In the genomic region with DNA sequence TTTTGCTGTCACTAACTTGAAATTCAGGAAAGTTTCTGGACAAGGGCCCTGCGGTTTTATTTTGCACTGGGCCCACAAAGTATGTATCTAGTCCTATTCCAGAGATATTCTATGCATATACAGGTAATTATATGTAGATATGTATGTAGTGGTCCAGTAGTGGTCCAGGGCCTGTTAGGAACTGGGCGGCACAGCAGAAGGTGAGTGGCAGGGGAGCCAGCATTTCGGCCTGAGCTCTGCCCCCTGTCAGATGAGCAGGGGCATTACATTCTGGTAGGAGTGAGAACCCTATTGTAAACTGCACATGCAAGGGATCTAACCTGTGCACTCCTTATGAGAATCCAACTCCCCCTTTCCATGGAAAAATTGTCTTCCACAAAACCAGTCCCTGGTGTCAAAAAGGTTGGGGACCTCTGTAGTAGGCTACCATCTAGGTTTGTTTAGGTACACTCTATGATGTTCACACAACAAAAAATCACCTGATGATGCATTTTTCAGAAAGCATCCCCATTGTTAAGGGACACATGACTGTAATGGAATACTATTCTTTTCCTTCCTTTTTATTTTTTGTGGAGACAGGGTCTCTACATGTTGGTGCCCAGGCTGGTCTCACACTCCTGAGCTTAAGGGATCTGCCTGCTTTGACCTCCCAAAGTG, we compare ENCODE assay signal across 8 cellular contexts. TPM values are rescaled to one million over a fixed set of nuclear protein-coding genes. Genes with fewer than 3 reads are reported as not detected.
DNase-seq lines count a peak whose midpoint lies in the region; ATAC-seq, FAIRE-seq and TF ChIP-seq lines count a peak whose summit lies in the region.

No MANE protein-coding gene starts in this region.

- H3K27me3 ChIP-seq in mammary epithelial cell (ENCODE audit: insufficient read depth, low read length) (no peaks in the 10 kb centered on the region), pancreas (no peaks in the 10 kb centered on the region)

- no peak overlapping the region for H2AFZ ChIP-seq in mammary epithelial cell (ENCODE audit: low read depth, low read length)

- BruUV-seq in mammary epithelial cell (replicated peaks; lab: Mats Ljungman, UMichigan) = no TSS peak

- DNase-seq in activated CD8-positive, alpha-beta memory T cell treated with anti-CD3 and anti-CD28 coated beads, Interleukin-2, amount 10 ng/mL, durations not matched to agents 7 days and 5 days = no peak
- no peak for DNase-seq in activated CD8-positive, alpha-beta memory T cell treated with anti-CD3 and anti-CD28 coated beads, Interleukin-2, amount 50 U/mL, for 4 hours
- peak; percentile 17 for DNase-seq in NCI-H1694 treated with DMSO at 0.1 percent for 48 hours (lab: John Stamatoyannopoulos, UW)
- peak; percentile 13 for DNase-seq in mammary epithelial cell
- DNase-seq in pancreas = peak in 1 of 6 donors; percentile 36
- no peak for DNase-seq in RCC 7860 (ENCODE audit: low spot score)
- no peak for DNase-seq in anterior cingulate cortex (lab: John Stamatoyannopoulos, UW)

- in situ Hi-C loops in mammary epithelial cell (cut with MboI; ENCODE audit: low sequenced_read_pairs in 2 of 2) = no loop called here

- TF ChIP-seq CTCF in mammary epithelial cell (conservative IDR thresholded peaks at IDR 0.05 in 1 of 2, IDR thresholded peaks at IDR 0.05 in 1 of 2; ENCODE audit: extremely low read depth in 1 of 2, insufficient read depth in 1 of 2, low read depth in 1 of 2, low read length in 2 of 2) (peak; percentile 41 to 52), pancreas (IDR thresholded peaks at IDR 0.05) (peak; percentile 10 to 27 (median 13))

- H3K9ac ChIP-seq in mammary epithelial cell (ENCODE audit: insufficient read depth, low read length) = no peak overlapping the region

- H3K4me1 ChIP-seq in mammary epithelial cell (ENCODE audit: insufficient read depth, low read length) = peaks cover 17% of the 10 kb centered on the region
- H3K4me1 ChIP-seq in pancreas = peaks cover 8 to 20% (median 14%) of the 10 kb centered on the region in 3 donors

- H3K27ac ChIP-seq in mammary epithelial cell (ENCODE audit: insufficient read depth, low read depth, low read length) = no peak overlapping the region
- no peak overlapping the region for H3K27ac ChIP-seq in pancreas

- no peaks in the 10 kb centered on the region for H3K27me3 Mint-ChIP-seq in activated CD8-positive, alpha-beta memory T cell treated with anti-CD3 and anti-CD28 coated beads, Interleukin-2, amount 10 ng/mL, durations not matched to agents 7 days and 5 days

- no peaks in the 10 kb centered on the region for H3K9me3 ChIP-seq in mammary epithelial cell (replicated peaks; ENCODE audit: insufficient read depth, low read length)
- H3K9me3 ChIP-seq in pancreas = no peaks in the 10 kb centered on the region

- no peaks in the 10 kb centered on the region for H3K9me3 Mint-ChIP-seq in activated CD8-positive, alpha-beta memory T cell treated with anti-CD3 and anti-CD28 coated beads, Interleukin-2, amount 10 ng/mL, durations not matched to agents 7 days and 5 days (ENCODE audit: low read depth)

- WGBS in mammary epithelial cell (ENCODE audit: low coverage, missing lambda C conversion rate) = 59% methylated on average over 3 of the region's 3 CpGs
- 29 to 30% methylated on average over 3 of the region's 3 CpGs for WGBS in pancreas, 2 donors

- FAIRE-seq in pancreas (lab: Jason Lieb, UNC) = no peak
- no peak for FAIRE-seq in RCC 7860 (lab: Jason Lieb, UNC)

- CTCF ChIA-PET in activated CD8-positive, alpha-beta memory T cell treated with anti-CD3 and anti-CD28 coated beads, Interleukin-2, amount 10 ng/mL, durations not matched to agents 7 days and 5 days (lab: Charles Lee) = interaction anchor here (1.0 to 1.2 kb wide), 2 partner anchors 12 to 135 kb away, joined by 3 to 4 read pairs; no protein-coding TSS in a partner anchor
- CTCF ChIA-PET in mammary epithelial cell (lab: Charles Lee; ENCODE audit: low non-redundant PET) = interaction anchor here (0.5 kb wide), 1 partner anchor 19 kb away, joined by 3 read pairs; no protein-coding TSS in a partner anchor

- H3K4me2 ChIP-seq in mammary epithelial cell (ENCODE audit: insufficient read depth, low read depth, low read length) = peak overlapping the region; percentile 5

- peaks cover 83% of the 10 kb centered on the region for H3K79me2 ChIP-seq in mammary epithelial cell (ENCODE audit: insufficient read depth, low read length)

- dilution Hi-C loops in mammary epithelial cell (cut with HindIII; ENCODE audit: low sequenced_read_pairs) = no loop called here

- peaks cover 2% of the 10 kb centered on the region for H4K20me1 ChIP-seq in mammary epithelial cell (ENCODE audit: insufficient read depth, low read length)

- ATAC-seq in activated CD8-positive, alpha-beta memory T cell treated with anti-CD3 and anti-CD28 coated beads, Interleukin-2, amount 10 ng/mL, durations not matched to agents 7 days and 5 days = no peak
- no peak for ATAC-seq in pancreas
- no peak for ATAC-seq in HG03135 (IDR thresholded peaks at IDR 0.05; ENCODE audit: unreplicated experiment)

- H3K27ac Mint-ChIP-seq in activated CD8-positive, alpha-beta memory T cell treated with anti-CD3 and anti-CD28 coated beads, Interleukin-2, amount 10 ng/mL, durations not matched to agents 7 days and 5 days = peak overlapping the region; percentile 43

- H3K4me3 Mint-ChIP-seq in activated CD8-positive, alpha-beta memory T cell treated with anti-CD3 and anti-CD28 coated beads, Interleukin-2, amount 10 ng/mL, durations not matched to agents 7 days and 5 days = no peak overlapping the region

- peaks cover 35% of the 10 kb centered on the region for H3K4me1 Mint-ChIP-seq in activated CD8-positive, alpha-beta memory T cell treated with anti-CD3 and anti-CD28 coated beads, Interleukin-2, amount 10 ng/mL, durations not matched to agents 7 days and 5 days

- H3K36me3 ChIP-seq in mammary epithelial cell (ENCODE audit: insufficient read depth, low read length) (no peaks in the 10 kb centered on the region), pancreas (no peaks in the 10 kb centered on the region)

- intact Hi-C loops in mammary epithelial cell (cut with micrococcal nuclease) = no loop called here
- intact Hi-C loops in pancreas (cut with DNase I) = no loop called here

- H3K4me3 ChIP-seq in mammary epithelial cell (replicated peaks in 1 of 3; ENCODE audit: insufficient read depth in 1 of 3, low read depth in 2 of 3, low read length in 3 of 3) = no peak overlapping the region
- peak overlapping the region in 2 of 4 donors; percentile 15 to 22 for H3K4me3 ChIP-seq in pancreas

- H3K36me3 Mint-ChIP-seq in activated CD8-positive, alpha-beta memory T cell treated with anti-CD3 and anti-CD28 coated beads, Interleukin-2, amount 10 ng/mL, durations not matched to agents 7 days and 5 days = peaks cover 13% of the 10 kb centered on the region

RNA-seq across cellular contexts. Expression of a gene that starts 2.8 kb away (rescaled TPM):
- 10 to 100 TPM; 67.3 to 76.9 TPM for total RNA-seq in activated CD8-positive, alpha-beta memory T cell treated with anti-CD3 and anti-CD28 coated beads, Interleukin-2, amount 10 ng/mL, durations not matched to agents 7 days and 5 days
- total RNA-seq in mammary epithelial cell (10 to 100 TPM; 44.2 to 45.0 TPM), pancreas (10 to 100 TPM; 32.4 to 59.1 (median 40.8) TPM)
- polyA plus RNA-seq in mammary epithelial cell (11.4 TPM), pancreas (10 to 100 TPM; 13.7 to 29.3 TPM)
- 47.0 TPM for polyA minus RNA-seq in mammary epithelial cell

Comparison
In these comparisons a context has a peak if more than half of its experiments do, and no peak if none do; other contexts are left out.
1. DNase-seq: peak in NCI-H1694 treated with DMSO at 0.1 percent for 48 hours (single experiment) and mammary epithelial cell (single experiment); none in activated CD8-positive, alpha-beta memory T cell treated with anti-CD3 and anti-CD28 coated beads, Interleukin-2, amount 10 ng/mL, durations not matched to agents 7 days and 5 days (single experiment), activated CD8-positive, alpha-beta memory T cell treated with anti-CD3 and anti-CD28 coated beads, Interleukin-2, amount 50 U/mL, for 4 hours (single experiment), RCC 7860 (single experiment) and anterior cingulate cortex (0 of 58).